ENCODE assay signal across 8 cellular contexts in genomic region chr7:35690574-35690973, GRCh38. TPM values are rescaled to one million over a fixed set of nuclear protein-coding genes. Genes with fewer than 3 reads are reported as not detected.
A peak's percentile ranks its signal among the peaks of the same experiment; 100 is the strongest.
DNase-seq lines count a peak whose midpoint lies in the region; ATAC-seq and TF ChIP-seq lines count a peak whose summit lies in the region.
"Not testable (repeated sequence)": the region's sequence is repeated elsewhere in the genome, so short reads cannot be mapped to it uniquely, and the experiment has no call there.

No MANE protein-coding gene starts in this region.

- H3K27me3 ChIP-seq in CD4-positive, alpha-beta memory T cell (ENCODE audit: insufficient read depth, low read length); muscle layer of duodenum (ENCODE audit: low read depth, low read length): not testable (repeated sequence)

- not testable (repeated sequence) for ATAC-seq in activated naive CD4-positive, alpha-beta T cell treated with anti-CD3 and anti-CD28 coated beads, Interleukin-2, amount 50 U/mL, for 72 hours; stimulated activated naive B cell treated with anti-CD40 and anti-IgM and Interleukin-4, amounts not matched to agents 10 μg/mL and 1 μg/mL and 100 μg/mL, for 72 hours (replicated peaks)

- not testable (repeated sequence) for H3K9me3 Mint-ChIP-seq in CD4-positive, alpha-beta memory T cell; activated CD4-positive, alpha-beta T cell treated with anti-CD3 and anti-CD28 coated beads, Interleukin-2, amount 10 ng/mL, durations not matched to agents 7 days and 5 days; activated naive CD4-positive, alpha-beta T cell treated with anti-CD3 and anti-CD28 coated beads, Interleukin-2, amount 50 U/mL, for 72 hours; stimulated activated naive B cell treated with anti-CD40 and anti-IgM and Interleukin-4, amounts not matched to agents 10 μg/mL and 1 μg/mL and 100 μg/mL, for 72 hours

- not testable (repeated sequence) for H3K9me3 ChIP-seq in CD4-positive, alpha-beta memory T cell (ENCODE audit: control insufficient read depth in 1 of 2, low read length in 2 of 2); KOPT-K1 (ENCODE audit: insufficient read depth, low read length, poor library complexity, severe bottlenecking); muscle layer of duodenum (ENCODE audit: control insufficient read depth in 1 of 2, low read length in 2 of 2)

- intact Hi-C loops in CD4-positive, alpha-beta memory T cell (cut with micrococcal nuclease), result loop anchor here (2.0 to 10.0 kb wide), 6 partner anchors 14 to 674 kb away; partner anchors contain the start of gene EEPD1

- peak overlapping the region; percentile 86 to 98 (median 92) for H3K4me3 Mint-ChIP-seq in CD4-positive, alpha-beta memory T cell
- H3K4me3 Mint-ChIP-seq in activated CD4-positive, alpha-beta T cell treated with anti-CD3 and anti-CD28 coated beads, Interleukin-2, amount 10 ng/mL, durations not matched to agents 7 days and 5 days, result peak overlapping the region; percentile 77
- H3K4me3 Mint-ChIP-seq in stimulated activated naive B cell treated with anti-CD40 and anti-IgM and Interleukin-4, amounts not matched to agents 10 μg/mL and 1 μg/mL and 100 μg/mL, for 72 hours, result peak overlapping the region; percentile 52 to 59

- CTCF ChIA-PET in CD4-positive, alpha-beta memory T cell (lab: Charles Lee; ENCODE audit: partially characterized antibody), result interaction anchor here (0.9 to 1.3 kb wide), 3 partner anchors 19 to 216 kb away, joined by 3 to 7 read pairs (median 3); no protein-coding TSS in a partner anchor
- CTCF ChIA-PET in activated CD4-positive, alpha-beta T cell treated with anti-CD3 and anti-CD28 coated beads, Interleukin-2, amount 10 ng/mL, durations not matched to agents 7 days and 5 days (lab: Charles Lee), result interaction anchor here (0.9 to 3.0 kb wide), 4 partner anchors 11 to 66 kb away, joined by 3 to 8 read pairs (median 4); no protein-coding TSS in a partner anchor

- peak overlapping the region; percentile 4 to 90 for H3K4me3 ChIP-seq in CD4-positive, alpha-beta memory T cell (ENCODE audit: low read length in 2 of 2)
- H3K4me3 ChIP-seq in coronary artery (peak overlapping the region; percentile 95), muscle layer of duodenum (ENCODE audit: low read depth in 1 of 2, low read length in 2 of 2) (peak overlapping the region; percentile 90 to 93)

- peak overlapping the region; percentile 93 for H3K27ac ChIP-seq in CD4-positive, alpha-beta memory T cell (ENCODE audit: low read depth, low read length)
- H3K27ac ChIP-seq in KOPT-K1 (ENCODE audit: low read depth, low read length, poor library complexity, severe bottlenecking), result peak overlapping the region; percentile 85
- not testable (repeated sequence) for H3K27ac ChIP-seq in coronary artery; muscle layer of duodenum (ENCODE audit: low read length)

- H3K27ac Mint-ChIP-seq in CD4-positive, alpha-beta memory T cell, result peak overlapping the region; percentile 86 to 98 (median 94)
- H3K27ac Mint-ChIP-seq in activated CD4-positive, alpha-beta T cell treated with anti-CD3 and anti-CD28 coated beads, Interleukin-2, amount 10 ng/mL, durations not matched to agents 7 days and 5 days, result peak overlapping the region; percentile 91
- H3K27ac Mint-ChIP-seq in activated naive CD4-positive, alpha-beta T cell treated with anti-CD3 and anti-CD28 coated beads, Interleukin-2, amount 50 U/mL, for 72 hours, result peak overlapping the region; percentile 51 to 97
- H3K27ac Mint-ChIP-seq in stimulated activated naive B cell treated with anti-CD40 and anti-IgM and Interleukin-4, amounts not matched to agents 10 μg/mL and 1 μg/mL and 100 μg/mL, for 72 hours, result peak overlapping the region; percentile 20

- H3K27me3 Mint-ChIP-seq in CD4-positive, alpha-beta memory T cell; activated CD4-positive, alpha-beta T cell treated with anti-CD3 and anti-CD28 coated beads, Interleukin-2, amount 10 ng/mL, durations not matched to agents 7 days and 5 days; stimulated activated naive B cell treated with anti-CD40 and anti-IgM and Interleukin-4, amounts not matched to agents 10 μg/mL and 1 μg/mL and 100 μg/mL, for 72 hours: not testable (repeated sequence)

- not testable (repeated sequence) for TF ChIP-seq CTCF in coronary artery (IDR thresholded peaks at IDR 0.05)

- peaks cover 54% of the 10 kb centered on the region for H3K4me1 ChIP-seq in CD4-positive, alpha-beta memory T cell (ENCODE audit: insufficient read depth, low read length)
- peaks cover 16 to 57% of the 10 kb centered on the region in 2 donors for H3K4me1 ChIP-seq in muscle layer of duodenum (ENCODE audit: control insufficient read depth in 1 of 2, insufficient read depth in 2 of 2, low read length in 2 of 2)

- H3K36me3 ChIP-seq in CD4-positive, alpha-beta memory T cell (ENCODE audit: insufficient read depth, low read length); KOPT-K1 (ENCODE audit: insufficient read depth, low read length); muscle layer of duodenum (ENCODE audit: control insufficient read depth in 1 of 2, insufficient read depth in 2 of 2, low read length in 2 of 2): not testable (repeated sequence)

- DNase-seq in CD4-positive, alpha-beta memory T cell, result peak in 4 of 5 donors; percentile 45 to 58 (median 53)
- DNase-seq in OCI-M1 (lab: John Stamatoyannopoulos, UW), result peak; percentile 74
- DNase-seq in activated CD4-positive, alpha-beta T cell treated with anti-CD3 and anti-CD28 coated beads, Interleukin-2, amount 10 ng/mL, durations not matched to agents 7 days and 5 days, result peak; percentile 23
- not testable (repeated sequence) for DNase-seq in activated naive CD4-positive, alpha-beta T cell treated with anti-CD3 and anti-CD28 coated beads, Interleukin-2, amount 50 U/mL, for 72 hours (ENCODE audit: low spot score in 2 of 2); coronary artery (ENCODE audit: low spot score); stimulated activated naive B cell treated with anti-CD40 and anti-IgM and Interleukin-4, amounts not matched to agents 10 μg/mL and 1 μg/mL and 100 μg/mL, for 72 hours

- POLR2A ChIA-PET in CD4-positive, alpha-beta memory T cell (lab: Charles Lee; ENCODE audit: partially characterized antibody), result interaction anchor here (0.6 to 13.7 kb wide), 6 partner anchors 10 to 1761 kb away, joined by 3 to 196 read pairs (median 6); partner anchors contain the start of gene SEPTIN7
- POLR2A ChIA-PET in activated CD4-positive, alpha-beta T cell treated with anti-CD3 and anti-CD28 coated beads, Interleukin-2, amount 10 ng/mL, durations not matched to agents 7 days and 5 days (lab: Charles Lee), result interaction anchor here (0.7 to 1.0 kb wide), 2 partner anchors 36 to 110 kb away, joined by 3 to 5 read pairs; partner anchors contain the start of gene SEPTIN7

- H3K36me3 Mint-ChIP-seq in CD4-positive, alpha-beta memory T cell, result peaks cover 14 to 48% of the 10 kb centered on the region in 2 donors
- H3K36me3 Mint-ChIP-seq in activated CD4-positive, alpha-beta T cell treated with anti-CD3 and anti-CD28 coated beads, Interleukin-2, amount 10 ng/mL, durations not matched to agents 7 days and 5 days (ENCODE audit: low read depth), result peaks cover 48% of the 10 kb centered on the region
- H3K36me3 Mint-ChIP-seq in activated naive CD4-positive, alpha-beta T cell treated with anti-CD3 and anti-CD28 coated beads, Interleukin-2, amount 50 U/mL, for 72 hours, result peaks cover 16 to 23% of the 10 kb centered on the region in 2 donors
- H3K36me3 Mint-ChIP-seq in stimulated activated naive B cell treated with anti-CD40 and anti-IgM and Interleukin-4, amounts not matched to agents 10 μg/mL and 1 μg/mL and 100 μg/mL, for 72 hours, result peaks cover 25 to 27% of the 10 kb centered on the region in 2 donors

- peaks cover 36 to 82% (median 54%) of the 10 kb centered on the region in 4 donors for H3K4me1 Mint-ChIP-seq in CD4-positive, alpha-beta memory T cell
- peaks cover 51% of the 10 kb centered on the region for H3K4me1 Mint-ChIP-seq in activated CD4-positive, alpha-beta T cell treated with anti-CD3 and anti-CD28 coated beads, Interleukin-2, amount 10 ng/mL, durations not matched to agents 7 days and 5 days
- H3K4me1 Mint-ChIP-seq in stimulated activated naive B cell treated with anti-CD40 and anti-IgM and Interleukin-4, amounts not matched to agents 10 μg/mL and 1 μg/mL and 100 μg/mL, for 72 hours, result peaks cover 34 to 73% of the 10 kb centered on the region in 2 donors

RNA-seq across cellular contexts. Expression of gene HERPUD2, which starts 4.4 kb away (rescaled TPM):
- 10 to 100 TPM; 67.3 to 71.8 TPM for total RNA-seq in CD4-positive, alpha-beta memory T cell
- 10 to 100 TPM; 89.2 to 99.2 TPM for polyA plus RNA-seq in CD4-positive, alpha-beta memory T cell
- 10 to 100 TPM; 40.6 to 45.9 TPM for total RNA-seq in activated CD4-positive, alpha-beta T cell treated with anti-CD3 and anti-CD28 coated beads, Interleukin-2, amount 10 ng/mL, durations not matched to agents 7 days and 5 days
- total RNA-seq in activated naive CD4-positive, alpha-beta T cell treated with anti-CD3 and anti-CD28 coated beads, Interleukin-2, amount 50 U/mL, for 72 hours, result 10 to 100 TPM; 21.9 to 22.3 TPM

Comparison
In these comparisons a context has a peak if more than half of its experiments do, and no peak if none do; other contexts are left out.
1. H3K27ac Mint-ChIP-seq: peak in every context shown above with its lines; median percentile 94 in CD4-positive, alpha-beta memory T cell; 91 in activated CD4-positive, alpha-beta T cell treated with anti-CD3 and anti-CD28 coated beads, Interleukin-2, amount 10 ng/mL, durations not matched to agents 7 days and 5 days; 74 in activated naive CD4-positive, alpha-beta T cell treated with anti-CD3 and anti-CD28 coated beads, Interleukin-2, amount 50 U/mL, for 72 hours; 20 in stimulated activated naive B cell treated with anti-CD40 and anti-IgM and Interleukin-4, amounts not matched to agents 10 μg/mL and 1 μg/mL and 100 μg/mL, for 72 hours.